In genomic region chrX:153595859-153596857, GRCh38 we compare ENCODE assay signal across 21 cellular contexts. TPM values are rescaled to one million over a fixed set of nuclear protein-coding genes. Genes with fewer than 3 reads are reported as not detected.
DNase-seq lines count a peak whose midpoint lies in the region; ATAC-seq and TF ChIP-seq lines count a peak whose summit lies in the region.
"Had no signal": no experiment of that assay in that cellular context is flagged by ENCODE, and none has a peak within 500 bp of the region (broad histone marks: within the 10 kb centered on the region; RNA-seq: fewer than 3 reads in every experiment).

No MANE protein-coding gene starts in this region.

- no peak for ATAC-seq in GM18873 (IDR thresholded peaks at IDR 0.05; ENCODE audit: low FRiP score, unreplicated experiment)
- ATAC-seq: body of pancreas, left lobe of liver, T-cell had no signal

- TF ChIP-seq CTCF in chondrocyte (IDR thresholded peaks at IDR 0.05) (no peak), sigmoid colon (IDR thresholded peaks at IDR 0.05) (no peak)

- no peak for TF ChIP-seq EP300 in sigmoid colon (IDR thresholded peaks at IDR 0.05)

- H3K27me3 Mint-ChIP-seq in activated naive CD4-positive, alpha-beta T cell treated with anti-CD3 and anti-CD28 coated beads, Interleukin-2, amount 50 U/mL, for 24 hours: no peaks in the 10 kb centered on the region
- no peaks in the 10 kb centered on the region for H3K27me3 Mint-ChIP-seq in chondrocyte (ENCODE audit: low read depth)
- H3K27me3 Mint-ChIP-seq: activated CD4-positive, alpha-beta memory T cell treated with anti-CD3 and anti-CD28 coated beads, Interleukin-2, amount 10 ng/mL, durations not matched to agents 7 days and 5 days had no signal

- peak overlapping the region; percentile 33 for H3K4me3 Mint-ChIP-seq in activated naive CD4-positive, alpha-beta T cell treated with anti-CD3 and anti-CD28 coated beads, Interleukin-2, amount 50 U/mL, for 24 hours
- H3K4me3 Mint-ChIP-seq in chondrocyte (ENCODE audit: unreplicated experiment): no peak overlapping the region
- H3K4me3 Mint-ChIP-seq: activated CD4-positive, alpha-beta memory T cell treated with anti-CD3 and anti-CD28 coated beads, Interleukin-2, amount 10 ng/mL, durations not matched to agents 7 days and 5 days had no signal

- peaks cover 22% of the 10 kb centered on the region; the same call in 1 of the 2 replicates for H4K20me1 ChIP-seq in Karpas-422 (ENCODE audit: insufficient read depth, low read depth, low read length)

- DNase-seq in activated naive CD4-positive, alpha-beta T cell treated with anti-CD3 and anti-CD28 coated beads, Interleukin-2, amount 50 U/mL, for 16 hours: no peak
- peak; percentile 51 for DNase-seq in Karpas-422
- peak; percentile 37 for DNase-seq in chondrocyte (ENCODE audit: low spot score)
- peak; percentile 55 for DNase-seq in sigmoid colon
- no peak for DNase-seq in SK-N-DZ (ENCODE audit: low spot score)
- DNase-seq in effector CD4-positive, alpha-beta T cell: no peak
- DNase-seq: activated CD4-positive, alpha-beta memory T cell treated with anti-CD3 and anti-CD28 coated beads, Interleukin-2, amount 10 ng/mL, durations not matched to agents 7 days and 5 days; activated CD4-positive, CD25-positive, alpha-beta regulatory T cell treated with anti-CD3 and anti-CD28 coated beads, Interleukin-2, amount 50 U/mL, for 72 hours; cerebellar nuclear complex; NCI-H2081; NCI-H2227 treated with DMSO at 0.1 percent for 48 hours; ovary; stimulated activated CD4-positive, alpha-beta T cell treated with anti-CD3 and anti-CD28 coated beads, Interleukin-4, amount 100 ng/mL, for 1 hour; T-cell had no signal

- peaks cover 17% of the 10 kb centered on the region for H3K79me2 ChIP-seq in Karpas-422 (ENCODE audit: low read length)

- no peak overlapping the region for H3K9ac ChIP-seq in Karpas-422 (ENCODE audit: low read length)

- no peaks in the 10 kb centered on the region for H3K9me3 Mint-ChIP-seq in activated naive CD4-positive, alpha-beta T cell treated with anti-CD3 and anti-CD28 coated beads, Interleukin-2, amount 50 U/mL, for 24 hours
- no peaks in the 10 kb centered on the region for H3K9me3 Mint-ChIP-seq in chondrocyte (ENCODE audit: low read depth)
- H3K9me3 Mint-ChIP-seq: activated CD4-positive, alpha-beta memory T cell treated with anti-CD3 and anti-CD28 coated beads, Interleukin-2, amount 10 ng/mL, durations not matched to agents 7 days and 5 days; T-cell had no signal

- H3K36me3 ChIP-seq in Karpas-422 (ENCODE audit: insufficient read depth, low read length) (no peaks in the 10 kb centered on the region), sigmoid colon (peaks cover 0 to 32% (median 4%) of the 10 kb centered on the region in 4 donors)
- H3K36me3 ChIP-seq: ovary had no signal

- intact Hi-C loops in sigmoid colon (cut with DNase I): loop anchor here (5.0 kb wide), 1 partner anchor 51 kb away; the partner anchor contains the start of gene DUSP9

- H3K4me3 ChIP-seq in Karpas-422 (ENCODE audit: low read length): no peak overlapping the region
- H3K4me3 ChIP-seq in sigmoid colon: no peak overlapping the region
- H3K4me3 ChIP-seq: body of pancreas, ovary, SJSA1 had no signal

- H3K36me3 Mint-ChIP-seq in activated naive CD4-positive, alpha-beta T cell treated with anti-CD3 and anti-CD28 coated beads, Interleukin-2, amount 50 U/mL, for 24 hours: no peaks in the 10 kb centered on the region
- H3K36me3 Mint-ChIP-seq in chondrocyte (ENCODE audit: low read depth): peaks cover 8% of the 10 kb centered on the region

- H3K27me3 ChIP-seq in Karpas-422 (ENCODE audit: low read length) (no peaks in the 10 kb centered on the region), sigmoid colon (no peaks in the 10 kb centered on the region)
- H3K27me3 ChIP-seq: body of pancreas, ovary, SJSA1 had no signal

- 72 to 85% methylated on average over 21 of the region's 21 CpGs for WGBS in sigmoid colon, 2 donors

- no peak overlapping the region for H3K27ac Mint-ChIP-seq in activated naive CD4-positive, alpha-beta T cell treated with anti-CD3 and anti-CD28 coated beads, Interleukin-2, amount 50 U/mL, for 24 hours
- no peak overlapping the region for H3K27ac Mint-ChIP-seq in chondrocyte (ENCODE audit: unreplicated experiment)

- peaks cover 31% of the 10 kb centered on the region for H3K4me1 ChIP-seq in Karpas-422 (ENCODE audit: low read length)
- H3K4me1 ChIP-seq in sigmoid colon: peaks cover 0 to 22% (median 14%) of the 10 kb centered on the region in 4 donors

- H3K9me3 ChIP-seq in Karpas-422 (ENCODE audit: low read length): no peaks in the 10 kb centered on the region
- no peaks in the 10 kb centered on the region for H3K9me3 ChIP-seq in sigmoid colon
- H3K9me3 ChIP-seq: body of pancreas, ovary, SJSA1 had no signal

- no peak for TF ChIP-seq POLR2A in sigmoid colon (IDR thresholded peaks at IDR 0.05)

- no peaks in the 10 kb centered on the region for H3K9me2 ChIP-seq in Karpas-422 (replicated peaks; ENCODE audit: insufficient read depth, low read length)

- H3K4me1 Mint-ChIP-seq in activated naive CD4-positive, alpha-beta T cell treated with anti-CD3 and anti-CD28 coated beads, Interleukin-2, amount 50 U/mL, for 24 hours: peaks cover 37% of the 10 kb centered on the region
- peaks cover 16% of the 10 kb centered on the region for H3K4me1 Mint-ChIP-seq in chondrocyte (ENCODE audit: low read depth)

- no peak overlapping the region for H2AFZ ChIP-seq in Karpas-422 (ENCODE audit: low read length)

- H3K27ac ChIP-seq in Karpas-422 (ENCODE audit: low read length) (no peak overlapping the region), sigmoid colon (no peak overlapping the region)
- H3K27ac ChIP-seq: 22Rv1, body of pancreas, ovary, SJSA1 had no signal

- H3K4me2 ChIP-seq in Karpas-422 (ENCODE audit: low read depth, low read length, poor library complexity, severe bottlenecking): peak overlapping the region; percentile 56

RNA-seq across cellular contexts. Expression of gene CCNQ, which starts 2.8 kb away (rescaled TPM):
- 29.1 and 55.4 TPM in 2 replicates for total RNA-seq in Karpas-422 (2014; rRNA removed; shearing (Covaris generic); ENCODE audit: low replicate concordance)
- total RNA-seq in chondrocyte (17.2 to 21.9 TPM (median 17.7 TPM) in 3 replicates), sigmoid colon (10 to 100 TPM; 31.8 to 49.0 (median 39.9) TPM)
- polyA plus RNA-seq in sigmoid colon: 10 to 100 TPM; 36.7 to 40.8 (median 37.9) TPM
- polyA plus RNA-seq in SK-N-DZ (2014; cell fraction: cytosol; rRNA removed): 22.2 and 23.4 TPM in 2 replicates
- 21.4 and 21.8 TPM in 2 replicates for polyA plus RNA-seq in SK-N-DZ (2014; cell fraction: nucleus; rRNA removed)

RNA-seq across cellular contexts. Expression of gene DUSP9, which starts 50.8 kb away (rescaled TPM):
- not detected in 2 replicates for total RNA-seq in Karpas-422 (2014; rRNA removed; shearing (Covaris generic); ENCODE audit: low replicate concordance)
- total RNA-seq in chondrocyte: 0.13 to 0.77 TPM in 2 of 3 replicates, not detected in the other
- total RNA-seq in sigmoid colon: not detected
- under 1 TPM in 1 of 3 donors, not detected in 2; 0.06 TPM for polyA plus RNA-seq in sigmoid colon
- polyA plus RNA-seq in SK-N-DZ (2014; cell fraction: cytosol; rRNA removed): 11.5 and 12.9 TPM in 2 replicates
- 9.0 and 10.4 TPM in 2 replicates for polyA plus RNA-seq in SK-N-DZ (2014; cell fraction: nucleus; rRNA removed)
- total RNA-seq: activated CD4-positive, alpha-beta memory T cell treated with anti-CD3 and anti-CD28 coated beads, Interleukin-2, amount 10 ng/mL, durations not matched to agents 7 days and 5 days; body of pancreas; MCF 10A had no signal

Comparison
In these comparisons a context has a peak if more than half of its experiments do, and no peak if none do; other contexts are left out.
1. DNase-seq: peak in Karpas-422 (single experiment), chondrocyte (single experiment) and sigmoid colon (single experiment); none in activated naive CD4-positive, alpha-beta T cell treated with anti-CD3 and anti-CD28 coated beads, Interleukin-2, amount 50 U/mL, for 16 hours (single experiment), SK-N-DZ (single experiment) and effector CD4-positive, alpha-beta T cell (single experiment).